9 cellular contexts compared by ENCODE assay signal in genomic region chr15:73697033-73697467, GRCh38. TPM values are rescaled to one million over a fixed set of nuclear protein-coding genes. Genes with fewer than 3 reads are reported as not detected.
DNase-seq lines count a peak whose midpoint lies in the region; FAIRE-seq and TF ChIP-seq lines count a peak whose summit lies in the region.
"Had no signal": no experiment of that assay in that cellular context is flagged by ENCODE, and none has a peak within 500 bp of the region (broad histone marks: within the 10 kb centered on the region; RNA-seq: fewer than 3 reads in every experiment).

No MANE protein-coding gene starts in this region.

- no peaks in the 10 kb centered on the region for H3K27me3 ChIP-seq in GM23248 (replicated peaks; ENCODE audit: insufficient read depth)

- peak overlapping the region; percentile 39 for H3K4me3 Mint-ChIP-seq in MCF 10A (ENCODE audit: unreplicated experiment)

- peak overlapping the region; percentile 17; the same call in 1 of the 2 replicates for H3K27ac ChIP-seq in GM23248
- H3K27ac ChIP-seq in kidney (ENCODE audit: low read depth in 2 of 2, low read length in 2 of 2): peak overlapping the region in 1 of 2 donors; percentile 1
- H3K27ac ChIP-seq: PC-9 had no signal

- H3K36me3 Mint-ChIP-seq in MCF 10A (ENCODE audit: insufficient read depth, unreplicated experiment): peaks cover 13% of the 10 kb centered on the region

- no peak overlapping the region for H2AFZ ChIP-seq in GM23248
- H2AFZ ChIP-seq: PC-9 had no signal

- peak; percentile 95 for DNase-seq in DMS 273 (lab: John Stamatoyannopoulos, UW; ENCODE audit: unreplicated experiment)
- peak; percentile 93 for DNase-seq in GM23248
- peak; percentile 76 for DNase-seq in NCI-H1105 treated with DMSO at 0.1 percent for 48 hours (lab: John Stamatoyannopoulos, UW)
- DNase-seq in activated CD4-positive, CD25-positive, alpha-beta regulatory T cell (lab: John Stamatoyannopoulos, UW): peak; percentile 11 to 64 (median 52)
- peak; percentile 89 for DNase-seq in MCF 10A (ENCODE audit: unreplicated experiment)
- DNase-seq in kidney: peak; percentile 92
- peak; percentile 74 for DNase-seq in stimulated activated CD4-positive, alpha-beta T cell treated with anti-CD3 and anti-CD28 coated beads, Interleukin-15, amount 100 ng/mL, for 48 hours (ENCODE audit: low read depth in 2 of 2)
- DNase-seq in ecto neural progenitor cell (ENCODE audit: low spot score): no peak

- no peaks in the 10 kb centered on the region for H3K36me3 ChIP-seq in GM23248 (ENCODE audit: low read depth)
- H3K36me3 ChIP-seq in kidney (ENCODE audit: control insufficient read depth in 1 of 2, insufficient read depth in 2 of 2, low read length in 2 of 2): no peaks in the 10 kb centered on the region

- POLR2A ChIA-PET in MCF 10A (lab: Yijun Ruan, JAX): interaction anchor here (0.6 to 7.6 kb wide), 6 partner anchors 10 to 192 kb away, joined by 3 to 73 read pairs (median 6); partner anchors contain the start of genes CD276 and NPTN

- H3K79me2 ChIP-seq in GM23248 (ENCODE audit: insufficient read depth): peaks cover 89% of the 10 kb centered on the region

- no peaks in the 10 kb centered on the region for H3K9me2 ChIP-seq in GM23248 (ENCODE audit: insufficient read depth)

- H3K27ac Mint-ChIP-seq in MCF 10A (ENCODE audit: low read depth, unreplicated experiment): peak overlapping the region; percentile 72

- H3K4me2 ChIP-seq in GM23248 (ENCODE audit: unreplicated experiment): peak overlapping the region; percentile 12
- H3K4me2 ChIP-seq: PC-9 had no signal

- H3F3A ChIP-seq in GM23248 (ENCODE audit: insufficient read depth): peaks cover 28% of the 10 kb centered on the region

- intact Hi-C loops in MCF 10A (cut with micrococcal nuclease) (no loop called here), kidney (cut with DNase I) (no loop called here)

- in situ Hi-C loops in GM23248 (cut with MboI): loop anchor here (10.0 kb wide), 1 partner anchor 122 kb away; no protein-coding TSS in a partner anchor

- H3K9me3 ChIP-seq in GM23248 (ENCODE audit: low read depth) (no peaks in the 10 kb centered on the region), kidney (ENCODE audit: control insufficient read depth in 1 of 2, low read length in 2 of 2) (no peaks in the 10 kb centered on the region)

- peaks cover 4% of the 10 kb centered on the region; the same call in 1 of the 2 replicates for H4K20me1 ChIP-seq in GM23248 (ENCODE audit: insufficient read depth)

- no peaks in the 10 kb centered on the region for H3K27me3 Mint-ChIP-seq in MCF 10A (ENCODE audit: insufficient read depth, unreplicated experiment)

- no peak overlapping the region for H3K4me3 ChIP-seq in GM23248
- no peak overlapping the region for H3K4me3 ChIP-seq in kidney (ENCODE audit: low read length in 2 of 2)
- H3K4me3 ChIP-seq: PC-9 had no signal

- BruUV-seq in MCF 10A (replicated peaks; lab: Mats Ljungman, UMichigan): no TSS peak

- 6 to 8% methylated on average over 9 of the region's 9 CpGs for WGBS in GM23248 (ENCODE audit: low coverage in 1 of 2, low lambda C conversion rate in 2 of 2, missing lambda C conversion rate in 2 of 2), 2 experiments

- CTCF ChIA-PET in MCF 10A (lab: Yijun Ruan, JAX): interaction anchor here (0.5 to 14.5 kb wide), 8 partner anchors 13 to 211 kb away, joined by 3 to 308 read pairs (median 47); partner anchors contain the start of genes CD276 and NPTN

- H3K4me1 ChIP-seq in GM23248 (ENCODE audit: insufficient read depth): peaks cover 34% of the 10 kb centered on the region
- peaks cover 5% of the 10 kb centered on the region in 2 donors for H3K4me1 ChIP-seq in kidney (ENCODE audit: control insufficient read depth in 1 of 2, insufficient read depth in 1 of 2, low read depth in 1 of 2, low read length in 2 of 2)

- TF ChIP-seq CTCF in MCF 10A (IDR thresholded peaks at IDR 0.05; ENCODE audit: unreplicated experiment) (no peak), kidney (IDR thresholded peaks at IDR 0.05; ENCODE audit: borderline replicate concordance, extremely low read depth, insufficient read depth) (no peak)

- no peak for FAIRE-seq in kidney (lab: Jason Lieb, UNC)

- peaks cover 58% of the 10 kb centered on the region for H3K4me1 Mint-ChIP-seq in MCF 10A (ENCODE audit: insufficient read depth, unreplicated experiment)

- no peaks in the 10 kb centered on the region for H3K9me3 Mint-ChIP-seq in MCF 10A (ENCODE audit: unreplicated experiment)

- H3K9ac ChIP-seq in GM23248 (no peak overlapping the region), kidney (ENCODE audit: low read length in 2 of 2) (no peak overlapping the region)

RNA-seq across cellular contexts. Expression of gene CD276, which starts 12.9 kb away (rescaled TPM):
- 94.6 and 102 TPM in 2 replicates for total RNA-seq in GM23248 (2014; rRNA removed; shearing (Covaris generic))
- polyA plus RNA-seq in GM23248 (2016; fragmentation: Nextera tagmentation; extraction: Ambion mirVana): 104 TPM in 2 replicates
- 52.8 and 57.7 TPM in 2 replicates for total RNA-seq in MCF 10A (2022)
- total RNA-seq in kidney: 31.5 TPM
- 25.0 TPM for polyA plus RNA-seq in kidney (ENCODE audit: insufficient read depth, low read depth, low replicate concordance)

RNA-seq across cellular contexts. Expression of gene INSYN1, which starts 56.1 kb away (rescaled TPM):
- 8.1 and 10.4 TPM in 2 replicates for total RNA-seq in GM23248 (2014; rRNA removed; shearing (Covaris generic))
- 0.10 and 0.11 TPM in 2 replicates for polyA plus RNA-seq in GM23248 (2016; fragmentation: Nextera tagmentation; extraction: Ambion mirVana)
- total RNA-seq in MCF 10A (2022): not detected in 2 replicates
- total RNA-seq in kidney: 4.2 TPM
- polyA plus RNA-seq in kidney (ENCODE audit: insufficient read depth, low read depth, low replicate concordance): 39.6 TPM
- total RNA-seq: PC-9 had no signal
